ENCODE assay signal across 9 cellular contexts in the genomic region with DNA sequence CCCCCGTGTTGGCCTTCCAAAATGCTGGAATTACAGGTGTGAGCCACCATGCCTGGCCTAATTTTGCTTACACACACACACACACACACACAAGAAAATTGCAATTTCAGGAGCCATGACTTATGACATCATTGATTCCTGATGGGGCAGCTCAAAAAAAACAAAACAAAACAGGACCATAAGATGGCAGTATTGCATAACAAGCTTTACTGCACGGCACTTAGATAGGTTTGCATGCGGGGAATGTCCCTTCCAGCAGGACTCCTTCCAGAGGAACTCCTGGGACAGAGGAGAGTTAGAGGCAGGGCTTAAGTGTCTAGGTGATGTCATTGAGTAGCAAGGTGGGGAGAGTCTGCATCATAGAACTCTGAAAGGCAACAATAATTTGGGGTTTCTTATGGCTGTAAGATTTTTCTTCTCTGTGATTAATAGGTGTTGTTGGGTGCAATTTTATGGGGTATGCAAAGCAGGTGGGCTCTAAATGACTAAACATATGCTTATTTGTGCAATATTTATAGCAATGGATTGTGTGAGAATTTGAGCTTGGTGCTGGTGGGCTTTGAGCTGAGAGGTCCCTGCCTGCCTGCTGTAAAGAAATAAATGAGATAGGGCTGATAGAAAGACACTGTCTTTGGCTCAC. TPM values are rescaled to one million over a fixed set of nuclear protein-coding genes. Genes with fewer than 3 reads are reported as not detected.
DNase-seq lines count a peak whose midpoint lies in the region; ATAC-seq and TF ChIP-seq lines count a peak whose summit lies in the region.
"Had no signal": no experiment of that assay in that cellular context is flagged by ENCODE, and none has a peak within 500 bp of the region (broad histone marks: within the 10 kb centered on the region; RNA-seq: fewer than 3 reads in every experiment).

No MANE protein-coding gene starts in this region.

- WGBS in mammary epithelial cell (ENCODE audit: low coverage, missing lambda C conversion rate): 43% methylated on average over 3 of the region's 3 CpGs

- no peaks in the 10 kb centered on the region for H3K4me1 ChIP-seq in mammary epithelial cell (ENCODE audit: insufficient read depth, low read length)
- no peaks in the 10 kb centered on the region for H3K4me1 ChIP-seq in vagina

- H3K27me3 ChIP-seq in mammary epithelial cell (ENCODE audit: insufficient read depth, low read length) (no peaks in the 10 kb centered on the region), vagina (no peaks in the 10 kb centered on the region)

- TF ChIP-seq POLR2A in vagina (IDR thresholded peaks at IDR 0.05): no peak

- no peak overlapping the region for H3K4me3 ChIP-seq in mammary epithelial cell (replicated peaks in 1 of 3; ENCODE audit: insufficient read depth in 1 of 3, low read depth in 2 of 3, low read length in 3 of 3)
- no peak overlapping the region for H3K4me3 ChIP-seq in vagina

- no peak overlapping the region for H3K4me2 ChIP-seq in mammary epithelial cell (ENCODE audit: insufficient read depth, low read depth, low read length)

- H3K79me2 ChIP-seq in mammary epithelial cell (ENCODE audit: insufficient read depth, low read length): no peaks in the 10 kb centered on the region

- H3K9me3 Mint-ChIP-seq in naive thymus-derived CD8-positive, alpha-beta T cell: peaks cover 0 to 4% (median 0%) of the 10 kb centered on the region in 9 donors

- H2AFZ ChIP-seq in mammary epithelial cell (ENCODE audit: low read depth, low read length): no peak overlapping the region

- no TSS peak for BruUV-seq in mammary epithelial cell (replicated peaks; lab: Mats Ljungman, UMichigan)

- peak; percentile 39 to 50 for TF ChIP-seq CTCF in mammary epithelial cell (conservative IDR thresholded peaks at IDR 0.05 in 1 of 2, IDR thresholded peaks at IDR 0.05 in 1 of 2; ENCODE audit: extremely low read depth in 1 of 2, insufficient read depth in 1 of 2, low read depth in 1 of 2, low read length in 2 of 2)
- TF ChIP-seq CTCF in vagina (IDR thresholded peaks at IDR 0.05): no peak

- H3K27ac ChIP-seq in mammary epithelial cell (ENCODE audit: insufficient read depth, low read depth, low read length) (no peak overlapping the region), vagina (no peak overlapping the region)

- DNase-seq in EH (ENCODE audit: low read depth): peak; percentile 73
- peak; percentile 87 for DNase-seq in NCI-H69 (lab: John Stamatoyannopoulos, UW)
- peak; percentile 71 for DNase-seq in mammary epithelial cell
- DNase-seq in naive thymus-derived CD8-positive, alpha-beta T cell: peak in 2 of 10 donors; percentile 11 to 12
- no peak for DNase-seq in medulla oblongata (ENCODE audit: extremely low spot score)
- DNase-seq in vagina (ENCODE audit: extremely low spot score in 2 of 2): no peak
- DNase-seq in posterior vena cava (ENCODE audit: low spot score): no peak

- peak; percentile 51 for ATAC-seq in HG03439 (IDR thresholded peaks at IDR 0.05; ENCODE audit: unreplicated experiment)
- ATAC-seq in naive thymus-derived CD8-positive, alpha-beta T cell: peak; percentile 41 to 48

- POLR2A ChIA-PET in naive thymus-derived CD8-positive, alpha-beta T cell (lab: Charles Lee): interaction anchor here (1.8 kb wide), 1 partner anchor 40 kb away, joined by 4 read pairs; no protein-coding TSS in a partner anchor

- H3K4me1 Mint-ChIP-seq in naive thymus-derived CD8-positive, alpha-beta T cell: no peaks in the 10 kb centered on the region

- H3K9ac ChIP-seq in mammary epithelial cell (ENCODE audit: insufficient read depth, low read length): no peak overlapping the region

- CTCF ChIA-PET in mammary epithelial cell (lab: Charles Lee; ENCODE audit: low non-redundant PET): interaction anchor here (0.6 to 1.6 kb wide), 8 partner anchors 34 to 737 kb away, joined by 3 to 13 read pairs (median 3); no protein-coding TSS in a partner anchor

- H3K9me3 ChIP-seq in mammary epithelial cell (replicated peaks; ENCODE audit: insufficient read depth, low read length) (no peaks in the 10 kb centered on the region), vagina (peaks cover 5% of the 10 kb centered on the region)

- H3K36me3 ChIP-seq in mammary epithelial cell (ENCODE audit: insufficient read depth, low read length): no peaks in the 10 kb centered on the region
- H3K36me3 ChIP-seq in vagina: no peaks in the 10 kb centered on the region

- intact Hi-C loops in mammary epithelial cell (cut with micrococcal nuclease): loop anchor here (1.0 to 10.0 kb wide), 6 partner anchors 173 to 1216 kb away; partner anchors contain the start of gene NRTN
- intact Hi-C loops in vagina (cut with DNase I): loop anchor here (2.0 kb wide), 1 partner anchor 78 kb away; no protein-coding TSS in a partner anchor
- intact Hi-C loops in posterior vena cava (cut with DNase I): no loop called here

- peaks cover 0 to 2% (median 0%) of the 10 kb centered on the region in 5 donors for H3K27me3 Mint-ChIP-seq in naive thymus-derived CD8-positive, alpha-beta T cell

- H4K20me1 ChIP-seq in mammary epithelial cell (ENCODE audit: insufficient read depth, low read length): no peaks in the 10 kb centered on the region

- in situ Hi-C loops in mammary epithelial cell (cut with MboI; ENCODE audit: low sequenced_read_pairs in 2 of 2): loop anchor here in 1 of 2 donors (25.0 kb wide), 1 partner anchor 736 kb away; no protein-coding TSS in a partner anchor

- H3K36me3 Mint-ChIP-seq in naive thymus-derived CD8-positive, alpha-beta T cell: peaks cover 0 to 3% (median 0%) of the 10 kb centered on the region in 3 donors

- dilution Hi-C loops in mammary epithelial cell (cut with HindIII; ENCODE audit: low sequenced_read_pairs): no loop called here

- no peak overlapping the region for H3K4me3 Mint-ChIP-seq in naive thymus-derived CD8-positive, alpha-beta T cell

- H3K27ac Mint-ChIP-seq in naive thymus-derived CD8-positive, alpha-beta T cell: no peak overlapping the region

RNA-seq across cellular contexts. Expression of gene ACSBG2, which starts 9.0 kb away (rescaled TPM):
- total RNA-seq in mammary epithelial cell: not detected
- polyA plus RNA-seq in mammary epithelial cell: not detected
- not detected for polyA minus RNA-seq in mammary epithelial cell
- not detected for total RNA-seq in naive thymus-derived CD8-positive, alpha-beta T cell
- under 1 TPM in 1 of 3 donors, not detected in 2; 0.07 TPM for polyA plus RNA-seq in naive thymus-derived CD8-positive, alpha-beta T cell
- not detected for total RNA-seq in vagina
- not detected for total RNA-seq in posterior vena cava
- total RNA-seq: skeletal muscle tissue had no signal

RNA-seq across cellular contexts. Expression of gene RFX2, which starts 16.2 kb away (rescaled TPM):
- total RNA-seq in mammary epithelial cell (10 to 100 TPM in 1 of 2 donors, 1 to 10 TPM in 1; 6.5 to 15.6 TPM), vagina (12.0 TPM), posterior vena cava (10 to 100 TPM; 20.7 to 21.7 TPM)
- 8.2 TPM for polyA plus RNA-seq in mammary epithelial cell
- polyA minus RNA-seq in mammary epithelial cell: 48.1 TPM
- 1 to 10 TPM; 5.6 to 9.9 TPM for total RNA-seq in naive thymus-derived CD8-positive, alpha-beta T cell
- polyA plus RNA-seq in naive thymus-derived CD8-positive, alpha-beta T cell: 10 to 100 TPM in 1 of 3 donors, 1 to 10 TPM in 2; 4.0 to 10.4 (median 5.9) TPM

Comparison
In these comparisons a context has a peak if more than half of its experiments do, and no peak if none do; other contexts are left out.
1. DNase-seq: peak in EH (single experiment), NCI-H69 (single experiment) and mammary epithelial cell (single experiment); none in medulla oblongata (single experiment), vagina (0 of 2) and posterior vena cava (single experiment).
2. CTCF ChIP-seq: peak in mammary epithelial cell (2 of 2); none in vagina (0 of 3).
3. intact Hi-C loops: an anchor here in mammary epithelial cell (1.0 to 10.0 kb wide) and vagina (2.0 kb wide); none called in posterior vena cava.